In genomic region chr10:18424200-18424599, GRCh38 we compare ENCODE assay signal across 15 cellular contexts.
"Had no signal": no experiment of that assay in that cellular context is flagged by ENCODE, and none has a peak within 500 bp of the region (broad histone marks: within the 10 kb centered on the region; RNA-seq: fewer than 3 reads in every experiment).

No MANE protein-coding gene starts in this region.

- H3K27me3 ChIP-seq: esophagus squamous epithelium, pancreas, testis had no signal

- H3K4me3 Mint-ChIP-seq: activated CD8-positive, alpha-beta T cell treated with anti-CD3 and anti-CD28 coated beads for 36 hours; neural crest cell; stimulated activated naive CD8-positive, alpha-beta T cell treated with anti-CD3 and anti-CD28 coated beads, Interleukin-15, amount 100 ng/mL, for 72 hours had no signal

- H3K27ac ChIP-seq: esophagus squamous epithelium, pancreas, testis had no signal

- H3K4me1 ChIP-seq: esophagus squamous epithelium, pancreas, testis had no signal

- H3K27ac Mint-ChIP-seq: activated CD8-positive, alpha-beta T cell treated with anti-CD3 and anti-CD28 coated beads for 36 hours; stimulated activated naive CD8-positive, alpha-beta T cell treated with anti-CD3 and anti-CD28 coated beads, Interleukin-15, amount 100 ng/mL, for 72 hours had no signal

- DNase-seq: activated CD8-positive, alpha-beta memory T cell treated with anti-CD3 and anti-CD28 coated beads, Interleukin-2, amount 50 U/mL, for 48 hours; activated CD8-positive, alpha-beta T cell treated with anti-CD3 and anti-CD28 coated beads for 36 hours; activated naive CD4-positive, alpha-beta T cell; aorta; esophagus squamous epithelium; foreskin fibroblast; glutamatergic neuron; pancreas; stimulated activated CD4-positive, alpha-beta T cell treated with anti-CD3 and anti-CD28 coated beads, Interleukin-15, amount 100 ng/mL, for 24 hours; stimulated activated CD4-positive, alpha-beta T cell treated with anti-CD3 and anti-CD28 coated beads, Interleukin-4, amount 100 ng/mL, for 24 hours; stimulated activated naive CD8-positive, alpha-beta T cell treated with anti-CD3 and anti-CD28 coated beads, Interleukin-15, amount 100 ng/mL, for 72 hours; T1000; testis had no signal

- ATAC-seq: activated CD8-positive, alpha-beta T cell treated with anti-CD3 and anti-CD28 coated beads for 36 hours; left lobe of liver; pancreas; stimulated activated naive CD8-positive, alpha-beta T cell treated with anti-CD3 and anti-CD28 coated beads, Interleukin-15, amount 100 ng/mL, for 72 hours had no signal

- H3K4me1 Mint-ChIP-seq: neural crest cell; stimulated activated naive CD8-positive, alpha-beta T cell treated with anti-CD3 and anti-CD28 coated beads, Interleukin-15, amount 100 ng/mL, for 72 hours had no signal

- H3K36me3 ChIP-seq: esophagus squamous epithelium, pancreas had no signal

- H3K4me3 ChIP-seq: esophagus squamous epithelium, pancreas, testis had no signal

- H3K27me3 Mint-ChIP-seq: stimulated activated naive CD8-positive, alpha-beta T cell treated with anti-CD3 and anti-CD28 coated beads, Interleukin-15, amount 100 ng/mL, for 72 hours had no signal

- H3K9me3 Mint-ChIP-seq: activated CD8-positive, alpha-beta T cell treated with anti-CD3 and anti-CD28 coated beads for 36 hours; neural crest cell; stimulated activated naive CD8-positive, alpha-beta T cell treated with anti-CD3 and anti-CD28 coated beads, Interleukin-15, amount 100 ng/mL, for 72 hours had no signal

- H3K9me3 ChIP-seq: esophagus squamous epithelium, pancreas, testis had no signal
